1 cellular context compared by ENCODE assay signal in the genomic region with DNA sequence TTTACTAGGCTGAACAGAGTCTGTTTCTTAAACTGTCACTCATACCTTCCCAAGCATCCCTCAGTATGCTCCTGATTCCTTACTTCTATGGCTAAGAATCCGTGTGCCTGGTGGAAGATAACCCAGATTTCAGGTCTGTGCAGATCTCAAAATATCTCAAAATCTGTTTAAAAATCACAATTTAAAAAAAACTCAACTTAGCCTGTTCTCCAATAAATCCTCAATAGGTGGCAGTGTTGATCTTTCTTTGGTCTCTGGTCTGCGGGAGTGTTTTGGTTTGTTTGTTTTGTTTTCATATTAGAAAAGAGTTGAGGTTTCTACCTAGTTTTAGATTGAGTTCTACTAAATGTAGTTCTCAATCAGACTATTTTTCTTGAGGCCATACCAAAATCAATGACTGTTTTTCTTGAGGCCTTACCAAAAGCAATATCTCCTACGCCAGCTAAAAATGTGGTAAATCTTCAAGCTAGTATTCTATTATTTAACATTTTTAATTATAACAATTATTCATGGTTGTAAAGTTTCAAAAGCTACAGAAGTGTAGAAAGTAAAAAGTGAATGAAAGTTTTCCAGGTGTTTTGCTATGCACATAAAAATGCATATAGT.
TF ChIP-seq lines count a peak whose summit lies in the region.

No MANE protein-coding gene starts in this region.

TF ChIP-seq in GM23338, 12 proteins besides CTCF, POLR2A, EP300 and RAD21 (continued from another document):
- TF ChIP-seq, protein P1, sequence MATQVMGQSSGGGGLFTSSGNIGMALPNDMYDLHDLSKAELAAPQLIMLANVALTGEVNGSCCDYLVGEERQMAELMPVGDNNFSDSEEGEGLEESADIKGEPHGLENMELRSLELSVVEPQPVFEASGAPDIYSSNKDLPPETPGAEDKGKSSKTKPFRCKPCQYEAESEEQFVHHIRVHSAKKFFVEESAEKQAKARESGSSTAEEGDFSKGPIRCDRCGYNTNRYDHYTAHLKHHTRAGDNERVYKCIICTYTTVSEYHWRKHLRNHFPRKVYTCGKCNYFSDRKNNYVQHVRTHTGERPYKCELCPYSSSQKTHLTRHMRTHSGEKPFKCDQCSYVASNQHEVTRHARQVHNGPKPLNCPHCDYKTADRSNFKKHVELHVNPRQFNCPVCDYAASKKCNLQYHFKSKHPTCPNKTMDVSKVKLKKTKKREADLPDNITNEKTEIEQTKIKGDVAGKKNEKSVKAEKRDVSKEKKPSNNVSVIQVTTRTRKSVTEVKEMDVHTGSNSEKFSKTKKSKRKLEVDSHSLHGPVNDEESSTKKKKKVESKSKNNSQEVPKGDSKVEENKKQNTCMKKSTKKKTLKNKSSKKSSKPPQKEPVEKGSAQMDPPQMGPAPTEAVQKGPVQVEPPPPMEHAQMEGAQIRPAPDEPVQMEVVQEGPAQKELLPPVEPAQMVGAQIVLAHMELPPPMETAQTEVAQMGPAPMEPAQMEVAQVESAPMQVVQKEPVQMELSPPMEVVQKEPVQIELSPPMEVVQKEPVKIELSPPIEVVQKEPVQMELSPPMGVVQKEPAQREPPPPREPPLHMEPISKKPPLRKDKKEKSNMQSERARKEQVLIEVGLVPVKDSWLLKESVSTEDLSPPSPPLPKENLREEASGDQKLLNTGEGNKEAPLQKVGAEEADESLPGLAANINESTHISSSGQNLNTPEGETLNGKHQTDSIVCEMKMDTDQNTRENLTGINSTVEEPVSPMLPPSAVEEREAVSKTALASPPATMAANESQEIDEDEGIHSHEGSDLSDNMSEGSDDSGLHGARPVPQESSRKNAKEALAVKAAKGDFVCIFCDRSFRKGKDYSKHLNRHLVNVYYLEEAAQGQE (IDR thresholded peaks at IDR 0.05; ENCODE audit: unreplicated experiment) = no peak
- TF ChIP-seq EZH2 (IDR thresholded peaks at IDR 0.05; ENCODE audit: low read depth, unreplicated experiment) (no peak), JUNB (IDR thresholded peaks at IDR 0.05; ENCODE audit: unreplicated experiment) (no peak), ETS1 (IDR thresholded peaks at IDR 0.05) (no peak), ZNF114 (CRISPR knock-in tag; IDR thresholded peaks at IDR 0.05) (no peak), CREB1 (CRISPR knock-in tag; IDR thresholded peaks at IDR 0.05; ENCODE audit: low read depth) (no peak), ZNF331 (CRISPR knock-in tag; IDR thresholded peaks at IDR 0.05; ENCODE audit: low read depth) (no peak)
